Comparison of ENCODE assay signal across 22 cellular contexts in genomic region chr9:77507212-77507961, GRCh38.
DNase-seq lines count a peak whose midpoint lies in the region; ATAC-seq and TF ChIP-seq lines count a peak whose summit lies in the region.
"Had no signal": no experiment of that assay in that cellular context is flagged by ENCODE, and none has a peak within 500 bp of the region (broad histone marks: within the 10 kb centered on the region; RNA-seq: fewer than 3 reads in every experiment).

No MANE protein-coding gene starts in this region.

- H3K4me3 ChIP-seq in astrocyte of the spinal cord (ENCODE audit: low read depth, low read length) (no peak overlapping the region), fibroblast of pulmonary artery (replicated peaks; ENCODE audit: low read depth, low read length) (no peak overlapping the region), lower lobe of right lung (no peak overlapping the region), upper lobe of right lung (no peak overlapping the region), mesendoderm (ENCODE audit: low read length) (no peak overlapping the region), neural progenitor cell (no peak overlapping the region)
- H3K4me3 ChIP-seq: cardiac muscle cell, esophagus squamous epithelium, thyroid gland had no signal

- no peaks in the 10 kb centered on the region for H3K36me3 Mint-ChIP-seq in neural progenitor cell
- H3K36me3 Mint-ChIP-seq: stimulated activated memory B cell treated with anti-CD40 and anti-IgM and Interleukin-4, amounts not matched to agents 10 μg/mL and 1 μg/mL and 100 μg/mL, for 72 hours had no signal

- peaks cover 7% of the 10 kb centered on the region for H3K27me3 Mint-ChIP-seq in neural progenitor cell (ENCODE audit: insufficient read depth, low read depth)

- H3K4ac ChIP-seq in mesendoderm (ENCODE audit: low read depth, low read length) = no peak overlapping the region

- H4K5ac ChIP-seq in mesendoderm (ENCODE audit: low read length) = no peak overlapping the region

- H3K9ac ChIP-seq in mesendoderm (ENCODE audit: low read length) (no peak overlapping the region), neural progenitor cell (no peak overlapping the region)
- H3K9ac ChIP-seq: KMS-11 had no signal

- no peak overlapping the region for H3K27ac Mint-ChIP-seq in neural progenitor cell
- H3K27ac Mint-ChIP-seq: activated T-helper 2 cell treated with anti-CD3 and anti-CD28 coated beads, Interferon-gamma antibody, Interleukin-2, Interleukin-4, amounts not matched to agents 10 μg/mL and 5 μg/mL and 100 μg/mL, durations not matched to agents 14 hours and 24 hours and 36 hours; stimulated activated memory B cell treated with anti-CD40 and anti-IgM and Interleukin-4, amounts not matched to agents 10 μg/mL and 1 μg/mL and 100 μg/mL, for 72 hours had no signal

- H2BK120ac ChIP-seq in mesendoderm (ENCODE audit: low read depth, low read length) = no peak overlapping the region

- no peaks in the 10 kb centered on the region for H3K9me3 Mint-ChIP-seq in neural progenitor cell
- H3K9me3 Mint-ChIP-seq: activated T-helper 2 cell treated with anti-CD3 and anti-CD28 coated beads, Interferon-gamma antibody, Interleukin-2, Interleukin-4, amounts not matched to agents 10 μg/mL and 5 μg/mL and 100 μg/mL, durations not matched to agents 14 hours and 24 hours and 36 hours had no signal

- H3K4me3 Mint-ChIP-seq in neural progenitor cell = no peak overlapping the region
- H3K4me3 Mint-ChIP-seq: stimulated activated memory B cell treated with anti-CD40 and anti-IgM and Interleukin-4, amounts not matched to agents 10 μg/mL and 1 μg/mL and 100 μg/mL, for 72 hours had no signal

- H3K79me2 ChIP-seq in mesendoderm (ENCODE audit: control insufficient read depth, insufficient read depth, low read length) = no peaks in the 10 kb centered on the region
- no peaks in the 10 kb centered on the region for H3K79me2 ChIP-seq in neural progenitor cell (ENCODE audit: low read depth)

- intact Hi-C loops in lower lobe of right lung (cut with DNase I) = no loop called here
- intact Hi-C loops in upper lobe of right lung (cut with DNase I) = no loop called here

- no peak overlapping the region for H3K56ac ChIP-seq in mesendoderm (ENCODE audit: low read length)

- H3K4me1 Mint-ChIP-seq in neural progenitor cell = peaks cover 4% of the 10 kb centered on the region
- H3K4me1 Mint-ChIP-seq: stimulated activated memory B cell treated with anti-CD40 and anti-IgM and Interleukin-4, amounts not matched to agents 10 μg/mL and 1 μg/mL and 100 μg/mL, for 72 hours had no signal

- in situ Hi-C loops in astrocyte of the spinal cord (cut with HindIII; ENCODE audit: low sequenced_read_pairs) (no loop called here), KBM-7 (cut with MboI; ENCODE audit: low pct_unique_long_range_greater_than_20kb, low sequenced_read_pairs) (no loop called here)

- H3K18ac ChIP-seq in mesendoderm (ENCODE audit: low read length) = no peak overlapping the region

- no CpG with 5 or more reads among the region's 7 CpGs for WGBS in mesendoderm (ENCODE audit: extremely low coverage, insufficient coverage, low lambda C conversion rate)

- H3K4me1 ChIP-seq in lower lobe of right lung (peaks cover 9% of the 10 kb centered on the region), upper lobe of right lung (peaks cover 10% of the 10 kb centered on the region), mesendoderm (ENCODE audit: control insufficient read depth, low read depth, low read length) (peaks cover 2% of the 10 kb centered on the region), neural progenitor cell (peaks cover 7% of the 10 kb centered on the region)

- H3K27ac ChIP-seq in lower lobe of right lung = no peak overlapping the region
- no peak overlapping the region for H3K27ac ChIP-seq in upper lobe of right lung
- no peak overlapping the region for H3K27ac ChIP-seq in mesendoderm (ENCODE audit: low read depth, low read length)
- H3K27ac ChIP-seq in neural progenitor cell = no peak overlapping the region
- H3K27ac ChIP-seq: cardiac muscle cell, KMS-11, thyroid gland had no signal

- peak; percentile 36 to 65 for ATAC-seq in lower lobe of right lung
- ATAC-seq in upper lobe of right lung = peak; percentile 33
- ATAC-seq: stimulated activated memory B cell treated with anti-CD40 and anti-IgM and Interleukin-4, amounts not matched to agents 10 μg/mL and 1 μg/mL and 100 μg/mL, for 72 hours had no signal

- H3K4me2 ChIP-seq in mesendoderm (ENCODE audit: low read length) (no peak overlapping the region), neural progenitor cell (no peak overlapping the region)
- H3K4me2 ChIP-seq: KMS-11 had no signal

- H2BK15ac ChIP-seq in mesendoderm (replicated peaks; ENCODE audit: low read depth) = no peak overlapping the region

- no peaks in the 10 kb centered on the region for H3F3A ChIP-seq in neural progenitor cell (ENCODE audit: low read depth)

- TF ChIP-seq CTCF in astrocyte of the spinal cord (IDR thresholded peaks at IDR 0.05; ENCODE audit: low read depth, low read length) = no peak
- TF ChIP-seq CTCF in fibroblast of pulmonary artery (IDR thresholded peaks at IDR 0.05; ENCODE audit: low read length, missing control alignments) = no peak
- TF ChIP-seq CTCF in lower lobe of right lung (IDR thresholded peaks at IDR 0.05) = no peak
- no peak for TF ChIP-seq CTCF in upper lobe of right lung (IDR thresholded peaks at IDR 0.05)
- TF ChIP-seq CTCF in neural progenitor cell (IDR thresholded peaks at IDR 0.05) = no peak

- H3K23ac ChIP-seq in mesendoderm (ENCODE audit: low read length) = no peak overlapping the region

- no peaks in the 10 kb centered on the region for H3K79me1 ChIP-seq in mesendoderm (ENCODE audit: low read length)

- no peaks in the 10 kb centered on the region for H4K20me1 ChIP-seq in neural progenitor cell (ENCODE audit: low read depth)

- H3K36me3 ChIP-seq in lower lobe of right lung (no peaks in the 10 kb centered on the region), upper lobe of right lung (no peaks in the 10 kb centered on the region), mesendoderm (ENCODE audit: control insufficient read depth, insufficient read depth, low read length) (no peaks in the 10 kb centered on the region), neural progenitor cell (no peaks in the 10 kb centered on the region)
- H3K36me3 ChIP-seq: cardiac muscle cell, esophagus squamous epithelium, thyroid gland had no signal

- no peak overlapping the region for H2AK5ac ChIP-seq in mesendoderm (ENCODE audit: low read length)

- peak; percentile 28 for DNase-seq in astrocyte of the spinal cord (ENCODE audit: low read depth, low spot score)
- peak; percentile 65 for DNase-seq in fibroblast of pulmonary artery (ENCODE audit: low read depth)
- DNase-seq in lower lobe of right lung = no peak
- no peak for DNase-seq in upper lobe of right lung
- no peak for DNase-seq in KBM-7
- no peak for DNase-seq in mesendoderm
- no peak for DNase-seq in neural progenitor cell (ENCODE audit: low spot score)
- no peak for DNase-seq in NCI-H187 (lab: John Stamatoyannopoulos, UW)
- DNase-seq: activated CD4-positive, alpha-beta T cell treated with anti-CD3 and anti-CD28 coated beads for 48 hours; effector CD4-positive, alpha-beta T cell; esophagus squamous epithelium; hippocampal formation; kidney; NCI-H1105; NCI-H526; retina; T-helper 1 cell; thyroid gland had no signal

- H3K9me3 ChIP-seq in lower lobe of right lung (no peaks in the 10 kb centered on the region), upper lobe of right lung (no peaks in the 10 kb centered on the region), neural progenitor cell (ENCODE audit: low read depth) (no peaks in the 10 kb centered on the region)
- H3K9me3 ChIP-seq: esophagus squamous epithelium, thyroid gland had no signal

- H3K27me3 ChIP-seq in lower lobe of right lung (ENCODE audit: low read depth) = no peaks in the 10 kb centered on the region
- no peaks in the 10 kb centered on the region for H3K27me3 ChIP-seq in upper lobe of right lung
- H3K27me3 ChIP-seq in mesendoderm (ENCODE audit: insufficient read depth, low read length, poor library complexity) = no peaks in the 10 kb centered on the region
- no peaks in the 10 kb centered on the region for H3K27me3 ChIP-seq in neural progenitor cell
- H3K27me3 ChIP-seq: cardiac muscle cell, esophagus squamous epithelium, thyroid gland had no signal

- H2AFZ ChIP-seq in neural progenitor cell (replicated peaks) = no peak overlapping the region

- no peak overlapping the region for H2BK5ac ChIP-seq in mesendoderm (ENCODE audit: low read length)

- no peak overlapping the region for H4K8ac ChIP-seq in mesendoderm (ENCODE audit: low read depth, low read length)

Comparison
In these comparisons a context has a peak if more than half of its experiments do, and no peak if none do; other contexts are left out.
1. DNase-seq: peak in astrocyte of the spinal cord (single experiment) and fibroblast of pulmonary artery (single experiment); none in lower lobe of right lung (single experiment), upper lobe of right lung (single experiment), KBM-7 (single experiment), mesendoderm (single experiment), neural progenitor cell (single experiment) and NCI-H187 (0 of 2).